Comparison of ENCODE assay signal across 2 cellular contexts in the genomic region with DNA sequence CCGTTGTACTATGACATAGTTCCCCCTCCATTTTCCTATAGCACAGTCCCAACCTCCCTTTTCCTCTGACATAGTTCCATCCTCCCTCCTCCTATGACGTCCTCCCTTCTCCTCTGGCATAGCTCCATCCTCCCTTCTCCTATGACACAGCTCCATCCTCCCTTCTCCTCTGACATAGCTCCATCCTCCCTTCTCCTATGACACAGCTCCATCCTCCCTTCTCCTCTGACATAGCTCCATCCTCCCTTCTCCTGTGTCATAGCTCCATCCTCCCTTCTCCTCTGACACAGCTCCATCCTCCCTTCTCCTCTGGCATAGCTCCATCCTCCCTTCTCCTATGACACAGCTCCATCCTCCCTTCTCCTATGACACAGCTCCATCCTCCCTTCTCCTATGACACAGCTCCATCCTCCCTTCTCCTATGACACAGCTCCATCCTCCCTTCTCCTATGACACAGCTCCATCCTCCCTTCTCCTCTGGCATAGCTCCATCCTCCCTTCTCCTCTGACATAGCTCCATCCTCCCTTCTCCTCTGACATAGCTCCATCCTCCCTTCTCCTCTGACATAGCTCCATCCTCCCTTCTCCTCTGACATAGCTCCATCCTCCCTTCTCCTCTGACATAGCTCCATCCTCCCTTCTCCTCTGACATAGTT. TPM values are rescaled to one million over a fixed set of nuclear protein-coding genes. Genes with fewer than 3 reads are reported as not detected.
"Had no signal": no experiment of that assay in that cellular context is flagged by ENCODE, and none has a peak within 500 bp of the region (broad histone marks: within the 10 kb centered on the region; RNA-seq: fewer than 3 reads in every experiment).

No MANE protein-coding gene starts in this region.

RNA-seq across cellular contexts. Expression of gene TNFRSF6B, which starts 26.6 kb away (rescaled TPM):
- total RNA-seq: neural crest cell had no signal
- polyA plus RNA-seq: immature natural killer cell had no signal
